ENCODE assay signal across 1 cellular context in the genomic region with DNA sequence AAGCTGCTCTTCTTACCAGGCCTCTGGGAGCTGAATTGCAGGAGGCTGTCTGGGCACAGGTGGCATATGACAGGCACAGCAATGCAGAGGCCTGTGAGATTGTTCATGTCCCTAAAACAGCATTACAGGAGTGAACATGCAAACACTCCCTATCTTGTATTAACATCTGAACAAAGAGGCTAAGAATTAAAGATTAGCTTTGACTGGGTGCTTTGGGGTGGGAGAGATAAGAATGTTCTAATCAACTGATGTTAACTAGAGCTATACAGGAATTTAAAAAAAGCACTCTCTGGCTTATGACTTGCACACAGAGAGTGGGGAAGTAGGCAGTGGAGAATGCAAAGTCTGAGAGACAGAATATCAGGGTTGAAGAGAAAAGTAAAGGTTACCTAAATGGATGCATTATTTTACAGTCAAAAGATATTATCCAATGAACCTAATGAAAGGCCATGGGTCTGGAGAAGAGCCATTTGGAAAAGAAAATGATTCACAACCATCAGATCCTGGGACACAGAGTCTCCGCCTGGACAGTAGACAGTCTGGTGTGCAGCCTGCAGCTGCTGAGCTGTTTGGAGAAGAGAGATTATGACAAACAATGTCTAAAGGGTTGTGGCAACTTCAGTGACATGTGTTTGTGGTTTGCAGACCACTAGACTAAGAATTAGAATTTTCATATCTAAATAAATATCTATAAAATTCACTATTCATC.
TF ChIP-seq lines count a peak whose summit lies in the region.

No MANE protein-coding gene starts in this region.

TF ChIP-seq in A549, 52 proteins besides CTCF, POLR2A, EP300 and RAD21 (continued from another document):
- TF ChIP-seq RARB (CRISPR knock-in tag; IDR thresholded peaks at IDR 0.05) = no peak
